Comparison of ENCODE assay signal across 8 cellular contexts in the genomic region with DNA sequence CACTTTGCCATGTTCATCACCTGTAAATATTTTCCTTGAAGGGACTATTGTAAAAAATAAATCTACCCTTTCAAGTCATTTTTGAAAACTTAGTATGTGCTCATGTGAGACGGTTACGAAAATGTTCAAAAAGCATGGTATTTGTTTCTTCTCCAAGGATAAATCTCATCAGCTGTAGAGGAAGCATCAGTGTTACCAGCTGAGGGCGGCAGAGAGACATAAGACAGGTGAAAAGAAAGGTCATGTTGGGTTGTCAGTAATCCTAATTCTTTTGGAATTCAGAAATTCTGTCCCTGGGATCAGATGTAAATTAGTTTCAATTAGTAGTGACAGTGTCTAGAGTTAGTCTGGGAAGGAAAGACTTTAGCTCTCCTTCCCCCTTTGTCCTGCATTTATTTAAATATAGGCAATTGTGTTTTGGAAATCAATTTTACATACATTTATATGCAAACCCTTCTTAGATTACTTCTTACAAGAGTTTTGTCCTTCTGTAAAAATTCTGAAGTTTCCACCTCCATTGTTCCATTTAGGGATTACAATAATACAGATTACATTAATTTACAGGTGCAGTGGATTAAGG.
DNase-seq lines count a peak whose midpoint lies in the region; ATAC-seq and TF ChIP-seq lines count a peak whose summit lies in the region.

No MANE protein-coding gene starts in this region.

- peaks cover 2 to 47% (median 28%) of the 10 kb centered on the region in 6 donors for H3K9me3 Mint-ChIP-seq in immature natural killer cell
- H3K9me3 Mint-ChIP-seq in natural killer cell treated with Interleukin-12 subunit alpha and Interleukin-12 subunit beta and Interleukin-15 and Interleukin-18, amount 100 ng/mL, for 72 hours: peaks cover 17% of the 10 kb centered on the region

- POLR2A ChIA-PET in GM10248 (lab: Yijun Ruan, JAX): no interaction called here

- no peaks in the 10 kb centered on the region for H3K36me3 ChIP-seq in right lobe of liver

- H3K4me3 ChIP-seq in astrocyte of the cerebellum (ENCODE audit: low read depth, low read length): no peak overlapping the region
- no peak overlapping the region for H3K4me3 ChIP-seq in right lobe of liver

- no peak overlapping the region for H3K27ac ChIP-seq in right lobe of liver

- in situ Hi-C loops in astrocyte of the cerebellum (cut with HindIII; ENCODE audit: low sequenced_read_pairs): no loop called here

- CTCF ChIA-PET in GM10248 (lab: Yijun Ruan, JAX): interaction anchor here (1.4 kb wide), 1 partner anchor 831 kb away, joined by 4 read pairs; no protein-coding TSS in a partner anchor

- 22% methylated on average over 3 of the region's 3 CpGs for WGBS in right lobe of liver (ENCODE audit: insufficient coverage, low coverage, low lambda C conversion rate, missing lambda C conversion rate)

- H3K27me3 ChIP-seq in right lobe of liver: no peaks in the 10 kb centered on the region

- intact Hi-C loops in right lobe of liver (cut with DNase I): no loop called here

- H3K9me3 ChIP-seq in right lobe of liver: no peaks in the 10 kb centered on the region

- H3K4me3 Mint-ChIP-seq in immature natural killer cell: no peak overlapping the region
- H3K4me3 Mint-ChIP-seq in natural killer cell treated with Interleukin-12 subunit alpha and Interleukin-12 subunit beta and Interleukin-15 and Interleukin-18, amount 100 ng/mL, for 72 hours: no peak overlapping the region

- H3K27ac Mint-ChIP-seq in immature natural killer cell: no peak overlapping the region
- no peak overlapping the region for H3K27ac Mint-ChIP-seq in natural killer cell treated with Interleukin-12 subunit alpha and Interleukin-12 subunit beta and Interleukin-15 and Interleukin-18, amount 100 ng/mL, for 72 hours

- DNase-seq in GM10248 (ENCODE audit: extremely low spot score): no peak
- peak; percentile 51 for DNase-seq in NCI-H146 (lab: John Stamatoyannopoulos, UW)
- peak; percentile 41 for DNase-seq in astrocyte of the cerebellum (ENCODE audit: low read depth)
- peak; percentile 37 to 64 (median 58) for DNase-seq in right lobe of liver
- no peak for DNase-seq in immature natural killer cell
- no peak for DNase-seq in activated CD4-positive, CD25-positive, alpha-beta regulatory T cell (lab: John Stamatoyannopoulos, UW)
- DNase-seq in natural killer cell treated with Interleukin-12 subunit alpha and Interleukin-12 subunit beta and Interleukin-15 and Interleukin-18, amount 100 ng/mL, for 72 hours (ENCODE audit: low spot score): no peak

- TF ChIP-seq CTCF in GM10248 (IDR thresholded peaks at IDR 0.05; ENCODE audit: control extremely low read depth, extremely low read depth, low read depth, missing control alignments): peak; percentile 25
- TF ChIP-seq CTCF in astrocyte of the cerebellum (IDR thresholded peaks at IDR 0.05; ENCODE audit: low read depth, low read length, missing control alignments): peak; percentile 73
- TF ChIP-seq CTCF in right lobe of liver (IDR thresholded peaks at IDR 0.05): peak; percentile 57 to 69 (median 66)

- no peaks in the 10 kb centered on the region for H3K4me1 Mint-ChIP-seq in immature natural killer cell
- H3K4me1 Mint-ChIP-seq in natural killer cell treated with Interleukin-12 subunit alpha and Interleukin-12 subunit beta and Interleukin-15 and Interleukin-18, amount 100 ng/mL, for 72 hours (ENCODE audit: low read depth in 2 of 2): no peaks in the 10 kb centered on the region

- H3K36me3 Mint-ChIP-seq in immature natural killer cell: no peaks in the 10 kb centered on the region
- H3K36me3 Mint-ChIP-seq in natural killer cell treated with Interleukin-12 subunit alpha and Interleukin-12 subunit beta and Interleukin-15 and Interleukin-18, amount 100 ng/mL, for 72 hours: peaks cover 13% of the 10 kb centered on the region

- ATAC-seq in right lobe of liver (peak; percentile 68 to 80 (median 78)), HG02759 (IDR thresholded peaks at IDR 0.05; ENCODE audit: unreplicated experiment) (no peak)
- no peak for ATAC-seq in natural killer cell treated with Interleukin-12 subunit alpha and Interleukin-12 subunit beta and Interleukin-15 and Interleukin-18, amount 100 ng/mL, for 72 hours

- H3K4me1 ChIP-seq in right lobe of liver: no peaks in the 10 kb centered on the region

- TF ChIP-seq POLR2A in right lobe of liver (IDR thresholded peaks at IDR 0.05): no peak

- peaks cover 0 to 3% (median 2%) of the 10 kb centered on the region in 3 donors for H3K27me3 Mint-ChIP-seq in immature natural killer cell (ENCODE audit: low read depth in 3 of 3)
- no peaks in the 10 kb centered on the region for H3K27me3 Mint-ChIP-seq in natural killer cell treated with Interleukin-12 subunit alpha and Interleukin-12 subunit beta and Interleukin-15 and Interleukin-18, amount 100 ng/mL, for 72 hours

Comparison
In these comparisons a context has a peak if more than half of its experiments do, and no peak if none do; other contexts are left out.
1. DNase-seq: peak in NCI-H146 (single experiment), astrocyte of the cerebellum (single experiment) and right lobe of liver (3 of 3); none in GM10248 (single experiment), immature natural killer cell (0 of 3), activated CD4-positive, CD25-positive, alpha-beta regulatory T cell (0 of 4) and natural killer cell treated with Interleukin-12 subunit alpha and Interleukin-12 subunit beta and Interleukin-15 and Interleukin-18, amount 100 ng/mL, for 72 hours (single experiment).
2. ATAC-seq: peak in right lobe of liver (4 of 4); none in HG02759 (single experiment) and natural killer cell treated with Interleukin-12 subunit alpha and Interleukin-12 subunit beta and Interleukin-15 and Interleukin-18, amount 100 ng/mL, for 72 hours (0 of 2).
3. Peak in every context shown above with its lines, with median percentiles within 50 percentile points of each other: CTCF ChIP-seq.